ENCODE assay signal across 8 cellular contexts in the genomic region with DNA sequence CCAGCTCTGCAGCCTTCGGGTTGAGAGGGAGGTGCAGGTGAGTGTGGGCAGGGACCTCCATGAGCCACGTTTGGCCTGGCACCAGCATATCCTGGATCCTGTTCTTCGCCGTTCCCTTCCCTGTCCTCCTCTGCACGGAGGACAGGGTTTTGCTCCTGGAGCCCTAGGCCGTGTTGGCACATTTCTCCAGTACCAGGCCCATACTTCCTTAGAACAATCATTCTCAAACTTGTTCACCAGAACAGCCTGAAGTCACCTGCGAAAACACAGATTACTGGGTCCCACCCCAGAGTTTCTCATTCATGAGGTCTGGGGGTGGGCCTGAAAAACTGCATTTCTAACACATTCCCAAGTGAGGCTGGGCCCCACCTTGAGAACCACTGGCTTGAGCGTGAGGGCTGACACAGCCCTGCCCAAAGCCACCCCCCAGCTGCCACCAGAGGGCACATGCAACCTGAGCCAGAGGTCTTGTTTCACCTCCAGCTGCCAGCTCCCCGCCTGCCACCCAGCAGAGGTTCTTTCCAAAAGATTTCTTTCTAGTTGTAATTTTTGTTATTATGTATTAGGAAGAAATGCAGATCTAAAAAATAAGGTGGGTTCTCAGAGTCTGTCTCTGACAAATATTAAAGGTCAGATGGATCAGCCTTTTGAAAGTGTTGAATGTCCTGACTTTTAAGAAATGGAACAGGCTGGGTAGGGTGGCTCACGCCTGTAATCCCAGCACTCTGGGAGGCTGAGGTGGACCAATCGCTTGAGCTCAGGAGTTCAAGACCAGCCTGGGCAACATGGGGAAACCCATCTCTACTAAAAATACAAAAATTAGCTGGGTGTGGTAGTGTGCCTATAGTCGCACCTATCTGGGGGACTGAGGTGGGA. TPM values are rescaled to one million over a fixed set of nuclear protein-coding genes. Genes with fewer than 3 reads are reported as not detected.
DNase-seq lines count a peak whose midpoint lies in the region; ATAC-seq, FAIRE-seq and TF ChIP-seq lines count a peak whose summit lies in the region.

No MANE protein-coding gene starts in this region.

- no peak for TF ChIP-seq EP300 in GM12878 (IDR thresholded peaks at IDR 0.05; ENCODE audit: borderline replicate concordance in 1 of 2, control insufficient read depth in 1 of 2, low read depth in 2 of 2, low read length in 2 of 2)
- no peak for TF ChIP-seq EP300 in HepG2 (IDR thresholded peaks at IDR 0.05; ENCODE audit: low read depth in 2 of 2, low read length in 2 of 2)
- TF ChIP-seq EP300 in HepG2 (CRISPR knock-in tag; IDR thresholded peaks at IDR 0.05; ENCODE audit: borderline replicate concordance) = no peak

- TF ChIP-seq CTCF in BE2C (IDR thresholded peaks at IDR 0.05; ENCODE audit: low read depth, low read length) (peak; percentile 45), HFF-Myc (IDR thresholded peaks at IDR 0.05; ENCODE audit: low read depth, low read length, missing control alignments) (peak; percentile 54), GM12878 (IDR thresholded peaks at IDR 0.05 in 2 of 3, conservative IDR thresholded peaks at IDR 0.05 in 1 of 3; ENCODE audit: control insufficient read depth in 2 of 3, extremely low read depth in 1 of 3, insufficient read depth in 1 of 3, low read depth in 3 of 3, low read length in 3 of 3) (peak; percentile 56 to 72 (median 71)), HepG2 (CRISPR knock-in tag; IDR thresholded peaks at IDR 0.05) (peak; percentile 73)

- H3K4me3 ChIP-seq in BE2C (ENCODE audit: low read depth, low read length) (no peak overlapping the region), HFF-Myc (replicated peaks; ENCODE audit: low read depth, low read length) (no peak overlapping the region), GM12878 (no peak overlapping the region), HepG2 (replicated peaks in 1 of 3; ENCODE audit: insufficient read depth in 1 of 3, low read depth in 2 of 3, low read length in 3 of 3) (no peak overlapping the region)

- no peak overlapping the region for H3K27ac Mint-ChIP-seq in T-helper 2 cell treated with Interferon-gamma antibody and Interleukin-4, amounts not matched to agents 5 μg/mL and 100 μg/mL, for 36 hours

- no peak overlapping the region for H3K27ac ChIP-seq in GM12878 (ENCODE audit: control insufficient read depth, insufficient read depth)
- H3K27ac ChIP-seq in HepG2 (ENCODE audit: extremely low read length, insufficient read depth, low read length) = no peak overlapping the region

- TF ChIP-seq RAD21 in GM12878 (IDR thresholded peaks at IDR 0.05; ENCODE audit: insufficient read depth, low read depth, low read length) = peak; percentile 40; the same call in 1 of the 2 replicates
- peak; percentile 65; the same call in 1 of the 2 replicates for TF ChIP-seq RAD21 in HepG2 (CRISPR knock-in tag; IDR thresholded peaks at IDR 0.05)

- no peaks in the 10 kb centered on the region for H3K9me3 Mint-ChIP-seq in T-helper 2 cell treated with Interferon-gamma antibody and Interleukin-4, amounts not matched to agents 5 μg/mL and 100 μg/mL, for 36 hours

- FAIRE-seq in GM12878 (lab: Jason Lieb, UNC) (no peak), HepG2 (lab: Jason Lieb, UNC) (no peak)

- peaks cover 4% of the 10 kb centered on the region for H3K27me3 Mint-ChIP-seq in T-helper 2 cell treated with Interferon-gamma antibody and Interleukin-4, amounts not matched to agents 5 μg/mL and 100 μg/mL, for 36 hours (ENCODE audit: low read depth)

- H4K20me1 ChIP-seq in GM12878 (ENCODE audit: control insufficient read depth, insufficient read depth) (no peaks in the 10 kb centered on the region), HepG2 (ENCODE audit: insufficient read depth, low read length) (no peaks in the 10 kb centered on the region)

- intact Hi-C loops in GM12878 (cut with micrococcal nuclease; ENCODE audit: unreplicated experiment) = loop anchor here (1.0 to 5.0 kb wide), 2 partner anchors 294 to 308 kb away; no protein-coding TSS in a partner anchor
- intact Hi-C loops in HepG2 (cut with micrococcal nuclease; ENCODE audit: unreplicated experiment) = no loop called here

- no peak overlapping the region for H3K4me3 Mint-ChIP-seq in T-helper 2 cell treated with Interferon-gamma antibody and Interleukin-4, amounts not matched to agents 5 μg/mL and 100 μg/mL, for 36 hours

- TF ChIP-seq POLR2A in GM12878 (IDR thresholded peaks at IDR 0.05; ENCODE audit: low read depth, low read length) (no peak), HepG2 (IDR thresholded peaks at IDR 0.05; ENCODE audit: insufficient read depth in 1 of 2, low read depth in 2 of 2, low read length in 2 of 2) (no peak)

- peaks cover 3% of the 10 kb centered on the region; the same call in 1 of the 2 replicates for H3K36me3 ChIP-seq in BE2C
- peaks cover 2 to 4% of the 10 kb centered on the region in 2 experiments; a peak in 3 of 4 replicates for H3K36me3 ChIP-seq in GM12878 (ENCODE audit: control insufficient read depth in 2 of 2, insufficient read depth in 2 of 2, low read length in 1 of 2)
- peaks cover 2 to 3% of the 10 kb centered on the region in 2 experiments; a peak in 2 of 5 replicates for H3K36me3 ChIP-seq in HepG2 (replicated peaks in 1 of 2; ENCODE audit: control insufficient read depth in 1 of 2, insufficient read depth in 2 of 2, low read length in 2 of 2)

- H2AFZ ChIP-seq in GM12878 (ENCODE audit: control insufficient read depth, low read depth, low read length) (no peak overlapping the region), HepG2 (ENCODE audit: low read length) (no peak overlapping the region)

- H3K9me3 ChIP-seq in BE2C (no peaks in the 10 kb centered on the region), GM12878 (replicated peaks; ENCODE audit: control insufficient read depth, insufficient read depth, low read length) (no peaks in the 10 kb centered on the region), HepG2 (ENCODE audit: low read length) (no peaks in the 10 kb centered on the region)

- POLR2A ChIA-PET in GM12878 (lab: Charles Lee) = interaction anchor here (0.6 kb wide), 1 partner anchor 318 kb away, joined by 3 read pairs; no protein-coding TSS in a partner anchor
- POLR2A ChIA-PET in HepG2 (lab: Yijun Ruan, JAX) = no interaction called here

- WGBS in GM12878 (ENCODE audit: insufficient coverage, insufficient replicate concordance, low lambda C conversion rate, missing lambda C conversion rate) = 72% methylated on average over 11 of the region's 12 CpGs
- WGBS in HepG2 (ENCODE audit: low lambda C conversion rate) = 85% methylated on average over 12 of the region's 12 CpGs

- peaks cover 4% of the 10 kb centered on the region for H3K36me3 Mint-ChIP-seq in T-helper 2 cell treated with Interferon-gamma antibody and Interleukin-4, amounts not matched to agents 5 μg/mL and 100 μg/mL, for 36 hours (ENCODE audit: low read depth)

- RAD21 ChIA-PET in GM12878 (lab: Charles Lee; ENCODE audit: unreplicated experiment) = interaction anchor here (0.6 to 1.4 kb wide), 5 partner anchors 36 to 597 kb away, joined by 3 to 4 read pairs (median 3); no protein-coding TSS in a partner anchor

- in situ Hi-C loops in GM12878 (cut with MboI) = no loop called here
- in situ Hi-C loops in HepG2 (cut with HindIII; ENCODE audit: extremely low pct_ligation_motif_present, low pct_unique_long_range_greater_than_20kb) = loop anchor here (25.0 kb wide), 1 partner anchor 91 kb away; a partner anchor contains a TSS

- ATAC-seq in GM12878 = peak; percentile 98
- ATAC-seq in HepG2 = peak; percentile 83
- ATAC-seq in GM21423 (IDR thresholded peaks at IDR 0.05; ENCODE audit: unreplicated experiment) = no peak
- no peak for ATAC-seq in GM21737 (IDR thresholded peaks at IDR 0.05; ENCODE audit: unreplicated experiment)

- H3K4me1 ChIP-seq in BE2C = no peaks in the 10 kb centered on the region
- no peaks in the 10 kb centered on the region for H3K4me1 ChIP-seq in GM12878 (ENCODE audit: control insufficient read depth, insufficient read depth, low read length)
- peaks cover 25% of the 10 kb centered on the region for H3K4me1 ChIP-seq in HepG2 (ENCODE audit: insufficient read depth, low read length)

- H3K9ac ChIP-seq in GM12878 (ENCODE audit: control insufficient read depth, insufficient read depth, low read length) (no peak overlapping the region), HepG2 (ENCODE audit: insufficient read depth, low read depth, low read length) (no peak overlapping the region)

- H3K27me3 ChIP-seq in BE2C (no peaks in the 10 kb centered on the region), GM12878 (replicated peaks in 1 of 2; ENCODE audit: control insufficient read depth in 2 of 2, insufficient read depth in 2 of 2, low read length in 1 of 2) (no peaks in the 10 kb centered on the region), HepG2 (ENCODE audit: control insufficient read depth in 1 of 2, insufficient read depth in 2 of 2, low read length in 2 of 2) (no peaks in the 10 kb centered on the region; a peak in 1 of 5 replicates)

- DNase-seq in BE2C (peak; percentile 33), HFF-Myc (ENCODE audit: extremely low read depth, low read depth) (no peak), GM12878 (ENCODE audit: low read depth, low spot score) (no peak), HepG2 (ENCODE audit: low spot score) (no peak)
- DNase-seq in T-helper 2 cell treated with Interferon-gamma antibody and Interleukin-4, amounts not matched to agents 5 μg/mL and 100 μg/mL, for 36 hours (ENCODE audit: low spot score) = peak; percentile 16
- peak; percentile 37 to 48 for DNase-seq in stimulated activated CD8-positive, alpha-beta memory T cell treated with anti-CD3 and anti-CD28 coated beads, Interleukin-2, amount 100 ng/mL, for 48 hours (ENCODE audit: low read depth in 2 of 2)

- BruUV-seq in GM12878 (replicated peaks; lab: Mats Ljungman, UMichigan) (no TSS peak), HepG2 (replicated peaks; lab: Mats Ljungman, UMichigan) (no TSS peak)

- peaks cover 7% of the 10 kb centered on the region for H3K4me1 Mint-ChIP-seq in T-helper 2 cell treated with Interferon-gamma antibody and Interleukin-4, amounts not matched to agents 5 μg/mL and 100 μg/mL, for 36 hours (ENCODE audit: low read depth)

- no peaks in the 10 kb centered on the region for H3K79me2 ChIP-seq in GM12878 (ENCODE audit: control insufficient read depth, insufficient read depth, low read length)
- no peaks in the 10 kb centered on the region for H3K79me2 ChIP-seq in HepG2 (ENCODE audit: insufficient read depth, low read length)

- CTCF ChIA-PET in GM12878 (lab: Yijun Ruan, JAX) (interaction anchor here (0.6 to 6.4 kb wide), 15 partner anchors 12 to 308 kb away, joined by 3 to 61 read pairs (median 4); no protein-coding TSS in a partner anchor), HepG2 (lab: Yijun Ruan, JAX; ENCODE audit: low intra/inter-chr PET ratio, low total read pairs) (interaction anchor here (1.2 to 1.4 kb wide), 2 partner anchors 17 to 307 kb away, joined by 4 to 5 read pairs; no protein-coding TSS in a partner anchor)

- SMC1A ChIA-PET in GM12878 (lab: Charles Lee; ENCODE audit: uncharacterized antibody, unreplicated experiment) = interaction anchor here (0.6 to 4.9 kb wide), 10 partner anchors 13 to 306 kb away, joined by 3 to 24 read pairs (median 4); no protein-coding TSS in a partner anchor

- H3K4me2 ChIP-seq in GM12878 (ENCODE audit: control insufficient read depth, insufficient read depth) (no peak overlapping the region), HepG2 (ENCODE audit: low read depth, low read length) (no peak overlapping the region)

RNA-seq across cellular contexts. Expression of a gene that starts 39.6 kb away (rescaled TPM):
- 2.6 TPM for polyA plus RNA-seq in BE2C (2012; ENCODE audit: insufficient read depth, insufficient read length, low read depth)
- 14.1 and 14.8 TPM in 2 replicates for total RNA-seq in GM12878 (2013; cell fraction: nucleolus; rRNA removed)
- 14.4 and 18.0 TPM in 2 replicates for total RNA-seq in GM12878 (2014; rRNA removed)
- total RNA-seq in GM12878 (2014; rRNA removed; fragmentation: Illumina TruSeq; extraction: Trizol) = 13.6 and 21.1 TPM in 2 replicates
- 32.5 and 37.6 TPM in 2 replicates for total RNA-seq in GM12878 (2021)
- 3.4 TPM for polyA plus RNA-seq in GM12878 (2011; ENCODE audit: low read depth)
- polyA plus RNA-seq in GM12878 (2011; rRNA removed) = 9.5 and 13.9 TPM in 2 replicates
- 18.8 and 20.3 TPM in 2 replicates for polyA plus RNA-seq in GM12878 (2011; cell fraction: cytosol; rRNA removed)
- polyA plus RNA-seq in GM12878 (2011; cell fraction: nucleus; rRNA removed) = 46.2 and 46.4 TPM in 2 replicates
- polyA plus RNA-seq in GM12878 (2012) = 8.5 and 9.9 TPM in 2 replicates
- polyA plus RNA-seq in GM12878 (2014; fragmentation: Illumina TruSeq; extraction: Trizol) = 16.6 and 23.0 TPM in 2 replicates
- 1 to 10 TPM in 1 of 2 experiments, under 1 TPM in 1; 0.43 to 3.0 TPM for polyA plus RNA-seq in GM12878 (2014; fragmentation: Nextera tagmentation; extraction: Ambion mirVana)
- 25.8 and 31.6 TPM in 2 replicates for polyA plus RNA-seq in GM12878 (2014; rRNA removed)
- polyA plus RNA-seq in GM12878 (2016; fragmentation: Nextera tagmentation; extraction: Ambion mirVana) = 10 to 100 TPM; 27.7 to 33.8 TPM
- polyA minus RNA-seq in GM12878 (2011; rRNA and poly(A)+ RNA removed) = 10.7 and 14.4 TPM in 2 replicates
- 4.7 and 9.9 TPM in 2 replicates for polyA minus RNA-seq in GM12878 (2011; cell fraction: cytosol; rRNA and poly(A)+ RNA removed)
- polyA minus RNA-seq in GM12878 (2011; cell fraction: nucleus; rRNA and poly(A)+ RNA removed) = 6.2 and 12.9 TPM in 2 replicates
- total RNA-seq in HepG2 (2016; rRNA removed; fragmentation: Illumina TruSeq; extraction: Trizol) = 6.3 and 7.2 TPM in 2 replicates
- total RNA-seq in HepG2 (2016; cell fraction: cytosol; rRNA removed; fragmentation: Illumina TruSeq; extraction: Trizol; ENCODE audit: low read depth) = 1.6 and 1.8 TPM in 2 replicates
- total RNA-seq in HepG2 (2016; cell fraction: insoluble cytoplasmic fraction; rRNA removed; fragmentation: Illumina TruSeq; extraction: Trizol) = 5.6 and 7.1 TPM in 2 replicates
- total RNA-seq in HepG2 (2016; cell fraction: membrane; rRNA removed; fragmentation: Illumina TruSeq; extraction: Trizol) = 5.1 and 6.4 TPM in 2 replicates
- 4.2 and 4.7 TPM in 2 replicates for total RNA-seq in HepG2 (2016; cell fraction: nucleus; rRNA removed; fragmentation: Illumina TruSeq; extraction: Trizol)
- 12.1 and 13.7 TPM in 2 replicates for polyA plus RNA-seq in HepG2 (2011; rRNA removed)
- 9.5 and 10.4 TPM in 2 replicates for polyA plus RNA-seq in HepG2 (2011; cell fraction: cytosol; rRNA removed)
- polyA plus RNA-seq in HepG2 (2011; cell fraction: nucleus; rRNA removed) = 22.0 and 26.7 TPM in 2 replicates
- 7.7 and 7.8 TPM in 2 replicates for polyA plus RNA-seq in HepG2 (2012)
- 1.6 and 1.8 TPM in 2 replicates for polyA plus RNA-seq in HepG2 (2016; cell fraction: cytosol; fragmentation: Illumina TruSeq; extraction: Trizol; ENCODE audit: low read depth)
- 7.0 and 8.1 TPM in 2 replicates for polyA plus RNA-seq in HepG2 (2016; cell fraction: insoluble cytoplasmic fraction; fragmentation: Illumina TruSeq; extraction: Trizol; ENCODE audit: low read depth)
- polyA plus RNA-seq in HepG2 (2016; cell fraction: membrane; fragmentation: Illumina TruSeq; extraction: Trizol; ENCODE audit: low read depth) = 4.6 and 4.8 TPM in 2 replicates
- polyA plus RNA-seq in HepG2 (2016; cell fraction: nucleus; fragmentation: Illumina TruSeq; extraction: Trizol; ENCODE audit: insufficient read depth, low read depth) = 12.0 and 13.6 TPM in 2 replicates
- 12.3 and 19.3 TPM in 2 replicates for polyA minus RNA-seq in HepG2 (2011; rRNA and poly(A)+ RNA removed; ENCODE audit: low replicate concordance)
- polyA minus RNA-seq in HepG2 (2011; cell fraction: cytosol; rRNA and poly(A)+ RNA removed) = 6.8 and 10.5 TPM in 2 replicates
- polyA minus RNA-seq in HepG2 (2011; cell fraction: nucleus; rRNA and poly(A)+ RNA removed) = 6.1 and 6.2 TPM in 2 replicates

Comparison
In these comparisons a context has a peak if more than half of its experiments do, and no peak if none do; other contexts are left out.
1. DNase-seq: peak in BE2C (single experiment), T-helper 2 cell treated with Interferon-gamma antibody and Interleukin-4, amounts not matched to agents 5 μg/mL and 100 μg/mL, for 36 hours (single experiment) and stimulated activated CD8-positive, alpha-beta memory T cell treated with anti-CD3 and anti-CD28 coated beads, Interleukin-2, amount 100 ng/mL, for 48 hours (2 of 2); none in HFF-Myc (single experiment), GM12878 (single experiment) and HepG2 (single experiment).
2. ATAC-seq: peak in GM12878 (single experiment) and HepG2 (single experiment); none in GM21423 (single experiment) and GM21737 (single experiment).
3. Peak in every context shown above with its lines, with median percentiles within 50 percentile points of each other: CTCF ChIP-seq.